ENCODE assay signal across 8 cellular contexts in genomic region chr1:227948493-227949260, GRCh38. TPM values are rescaled to one million over a fixed set of nuclear protein-coding genes. Genes with fewer than 3 reads are reported as not detected.
DNase-seq lines count a peak whose midpoint lies in the region; ATAC-seq and TF ChIP-seq lines count a peak whose summit lies in the region.

No MANE protein-coding gene starts in this region.

- H3K36me3 ChIP-seq in kidney epithelial cell (ENCODE audit: control insufficient read depth, insufficient read depth, low read length) (no peaks in the 10 kb centered on the region), transverse colon (no peaks in the 10 kb centered on the region)

- in situ Hi-C loops in transverse colon (cut with MboI; ENCODE audit: low pct_ligation_motif_present in 1 of 4, low pct_unique_long_range_greater_than_20kb in 1 of 4, low sequenced_read_pairs in 3 of 4), result loop anchor here in 1 of 4 donors (25.0 kb wide), 1 partner anchor 186 kb away; no protein-coding TSS in a partner anchor

- TF ChIP-seq CTCF in kidney epithelial cell (IDR thresholded peaks at IDR 0.05; ENCODE audit: insufficient read depth, low read length, poor library complexity, severe bottlenecking) (no peak), transverse colon (IDR thresholded peaks at IDR 0.05) (no peak)

- H3K9me3 Mint-ChIP-seq in activated T-helper 17 cell treated with anti-CD3 and anti-CD28 coated beads, Interleukin-2, amount 50 U/mL, for 72 hours, result no peaks in the 10 kb centered on the region

- H3K4me1 Mint-ChIP-seq in activated T-helper 17 cell treated with anti-CD3 and anti-CD28 coated beads, Interleukin-2, amount 50 U/mL, for 72 hours, result no peaks in the 10 kb centered on the region

- 22% methylated on average over 25 of the region's 25 CpGs; no CpG with 5 or more reads in 1 of the 2 donors for WGBS in transverse colon (ENCODE audit: low coverage in 1 of 2), 2 donors

- ATAC-seq in activated T-helper 17 cell treated with anti-CD3 and anti-CD28 coated beads, Interleukin-2, amount 50 U/mL, for 72 hours (replicated peaks), result no peak
- no peak for ATAC-seq in GM18502 (IDR thresholded peaks at IDR 0.05; ENCODE audit: poor library complexity, unreplicated experiment)

- H3K27ac Mint-ChIP-seq in activated T-helper 17 cell treated with anti-CD3 and anti-CD28 coated beads, Interleukin-2, amount 50 U/mL, for 72 hours, result no peak overlapping the region

- peak overlapping the region; percentile 71 to 94 (median 86) for H3K27ac ChIP-seq in transverse colon

- H3K4me3 ChIP-seq in kidney epithelial cell (ENCODE audit: low read depth, low read length) (peak overlapping the region; percentile 54), transverse colon (peak overlapping the region; percentile 36 to 61 (median 52))

- DNase-seq in activated gamma-delta T cell treated with Interleukin-2 at 50 U/mL for 16 hours (peak; percentile 3), activated gamma-delta T cell (lab: John Stamatoyannopoulos, UW) (no peak), kidney epithelial cell (ENCODE audit: low read depth) (no peak), transverse colon (no peak), HuH-7 (ENCODE audit: low spot score) (no peak), erythroblast (lab: John Stamatoyannopoulos, UW) (no peak)

- peaks cover 9% of the 10 kb centered on the region for H3K27me3 ChIP-seq in kidney epithelial cell (ENCODE audit: control insufficient read depth, insufficient read depth, low read length)
- H3K27me3 ChIP-seq in transverse colon, result peaks cover 40% of the 10 kb centered on the region

- no peak for TF ChIP-seq EP300 in transverse colon (IDR thresholded peaks at IDR 0.05; ENCODE audit: low read depth)

- no peaks in the 10 kb centered on the region for H3K36me3 Mint-ChIP-seq in activated T-helper 17 cell treated with anti-CD3 and anti-CD28 coated beads, Interleukin-2, amount 50 U/mL, for 72 hours (ENCODE audit: low read depth)

- peak overlapping the region; percentile 48 for H3K4me3 Mint-ChIP-seq in activated T-helper 17 cell treated with anti-CD3 and anti-CD28 coated beads, Interleukin-2, amount 50 U/mL, for 72 hours

- TF ChIP-seq POLR2A in transverse colon (IDR thresholded peaks at IDR 0.05) (no peak), erythroblast (IDR thresholded peaks at IDR 0.05; ENCODE audit: low read length) (no peak)

- peaks cover 3% of the 10 kb centered on the region for H3K27me3 Mint-ChIP-seq in activated T-helper 17 cell treated with anti-CD3 and anti-CD28 coated beads, Interleukin-2, amount 50 U/mL, for 72 hours

- intact Hi-C loops in transverse colon (cut with DNase I; ENCODE audit: low total_unique reads), result loop anchor here (10.0 kb wide), 1 partner anchor 64 kb away; no protein-coding TSS in a partner anchor

- H3K9me3 ChIP-seq in transverse colon, result no peaks in the 10 kb centered on the region

- peaks cover 22 to 44% (median 41%) of the 10 kb centered on the region in 4 donors for H3K4me1 ChIP-seq in transverse colon

RNA-seq across cellular contexts. Expression of gene WNT9A, which starts 0.9 kb away (rescaled TPM):
- under 1 TPM; 0.09 to 0.24 TPM for total RNA-seq in activated T-helper 17 cell treated with anti-CD3 and anti-CD28 coated beads, Interleukin-2, amount 50 U/mL, for 72 hours
- total RNA-seq in kidney epithelial cell, result 10.1 and 10.3 TPM in 2 replicates
- 1 to 10 TPM; 1.2 to 4.0 (median 1.8) TPM for total RNA-seq in transverse colon

RNA-seq across cellular contexts. Expression of gene WNT3A, which starts 58.1 kb away (rescaled TPM):
- total RNA-seq in activated T-helper 17 cell treated with anti-CD3 and anti-CD28 coated beads, Interleukin-2, amount 50 U/mL, for 72 hours, result not detected
- not detected in 2 replicates for total RNA-seq in kidney epithelial cell
- not detected for total RNA-seq in transverse colon
